Comparison of ENCODE assay signal across 17 cellular contexts in the genomic region with DNA sequence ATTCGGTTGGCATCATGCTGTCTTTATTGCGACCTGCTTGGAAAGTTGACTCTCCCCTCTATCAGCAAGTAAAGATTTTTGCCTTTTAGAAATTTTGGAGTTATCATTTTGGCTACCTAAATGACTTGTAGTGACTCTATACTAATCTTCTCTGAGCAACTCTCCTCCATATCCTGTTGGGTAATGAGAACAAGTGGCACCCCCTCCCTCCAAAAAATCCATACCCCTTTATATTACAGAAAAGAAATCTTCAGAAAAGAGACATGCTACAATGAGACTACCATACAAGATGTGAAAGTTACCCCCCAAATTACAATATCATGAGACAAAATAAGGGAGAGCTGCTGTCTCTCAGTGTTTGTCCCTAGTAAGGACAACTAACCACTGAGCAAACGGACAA. TPM values are rescaled to one million over a fixed set of nuclear protein-coding genes. Genes with fewer than 3 reads are reported as not detected.
DNase-seq lines count a peak whose midpoint lies in the region; ATAC-seq and TF ChIP-seq lines count a peak whose summit lies in the region.
"Had no signal": no experiment of that assay in that cellular context is flagged by ENCODE, and none has a peak within 500 bp of the region (broad histone marks: within the 10 kb centered on the region; RNA-seq: fewer than 3 reads in every experiment).

No MANE protein-coding gene starts in this region.

- peak; percentile 17 to 20 for ATAC-seq in activated T-cell treated with anti-CD3 and anti-CD28 coated beads, Interleukin-2, amount 50 U/mL, for 4 hours
- ATAC-seq in activated T-helper 17 cell treated with anti-CD3 and anti-CD28 coated beads, Interleukin-2, amount 50 U/mL, for 72 hours (replicated peaks), result peak; percentile 15
- no peak for ATAC-seq in naive thymus-derived CD4-positive, alpha-beta T cell
- no peak for ATAC-seq in upper lobe of left lung (ENCODE audit: low FRiP score in 2 of 2)
- no peak for ATAC-seq in HG03175 (IDR thresholded peaks at IDR 0.05; ENCODE audit: unreplicated experiment)
- ATAC-seq: right lobe of liver had no signal

- CTCF ChIA-PET in naive thymus-derived CD4-positive, alpha-beta T cell (lab: Charles Lee), result interaction anchor here (1.3 to 4.0 kb wide), 6 partner anchors 10 to 72 kb away, joined by 4 to 25 read pairs (median 6); partner anchors contain the start of genes MPZL2 and MPZL3

- H3K36me3 ChIP-seq in naive thymus-derived CD4-positive, alpha-beta T cell (ENCODE audit: control insufficient read depth in 2 of 3, insufficient read depth in 3 of 3, low read length in 3 of 3), result no peaks in the 10 kb centered on the region
- H3K36me3 ChIP-seq in upper lobe of left lung, result no peaks in the 10 kb centered on the region
- H3K36me3 ChIP-seq: right lobe of liver had no signal

- TF ChIP-seq EP300 in upper lobe of left lung (IDR thresholded peaks at IDR 0.05), result no peak

- no peaks in the 10 kb centered on the region for H3K9me3 Mint-ChIP-seq in activated T-cell treated with anti-CD3 and anti-CD28 coated beads, Interleukin-2, amount 50 U/mL, for 4 hours
- no peaks in the 10 kb centered on the region for H3K9me3 Mint-ChIP-seq in activated T-helper 17 cell treated with anti-CD3 and anti-CD28 coated beads, Interleukin-2, amount 50 U/mL, for 72 hours
- H3K9me3 Mint-ChIP-seq in naive thymus-derived CD4-positive, alpha-beta T cell, result no peaks in the 10 kb centered on the region

- H3K27me3 Mint-ChIP-seq in activated T-cell treated with anti-CD3 and anti-CD28 coated beads, Interleukin-2, amount 50 U/mL, for 4 hours (ENCODE audit: low read depth), result no peaks in the 10 kb centered on the region
- H3K27me3 Mint-ChIP-seq in activated T-helper 17 cell treated with anti-CD3 and anti-CD28 coated beads, Interleukin-2, amount 50 U/mL, for 72 hours, result no peaks in the 10 kb centered on the region
- H3K27me3 Mint-ChIP-seq in naive thymus-derived CD4-positive, alpha-beta T cell, result no peaks in the 10 kb centered on the region

- peak overlapping the region; percentile 78 for H3K27ac ChIP-seq in naive thymus-derived CD4-positive, alpha-beta T cell (ENCODE audit: low read depth, low read length)
- H3K27ac ChIP-seq in upper lobe of left lung, result peak overlapping the region; percentile 30 to 79 (median 62)
- H3K27ac ChIP-seq in coronary artery, result no peak overlapping the region
- H3K27ac ChIP-seq: KMS-11, PC-9, right lobe of liver had no signal

- intact Hi-C loops in naive thymus-derived CD4-positive, alpha-beta T cell (cut with micrococcal nuclease), result loop anchor here in 1 of 2 donors (5.0 kb wide), 1 partner anchor 704 kb away; the partner anchor contains the start of gene BCL9L

- H3K4me1 ChIP-seq in naive thymus-derived CD4-positive, alpha-beta T cell (ENCODE audit: control insufficient read depth in 2 of 2, insufficient read depth in 2 of 2, low read length in 2 of 2), result peaks cover 76 to 78% of the 10 kb centered on the region in 2 donors
- peaks cover 0 to 15% (median 9%) of the 10 kb centered on the region in 4 donors for H3K4me1 ChIP-seq in upper lobe of left lung
- H3K4me1 ChIP-seq: right lobe of liver had no signal

- peaks cover 67% of the 10 kb centered on the region for H3K4me1 Mint-ChIP-seq in activated T-cell treated with anti-CD3 and anti-CD28 coated beads, Interleukin-2, amount 50 U/mL, for 4 hours (ENCODE audit: low read depth)
- peaks cover 53% of the 10 kb centered on the region for H3K4me1 Mint-ChIP-seq in activated T-helper 17 cell treated with anti-CD3 and anti-CD28 coated beads, Interleukin-2, amount 50 U/mL, for 72 hours
- H3K4me1 Mint-ChIP-seq in naive thymus-derived CD4-positive, alpha-beta T cell, result peaks cover 55 to 97% (median 85%) of the 10 kb centered on the region in 7 donors

- H3K36me3 Mint-ChIP-seq in activated T-cell treated with anti-CD3 and anti-CD28 coated beads, Interleukin-2, amount 50 U/mL, for 4 hours (ENCODE audit: insufficient read depth), result peaks cover 46% of the 10 kb centered on the region
- H3K36me3 Mint-ChIP-seq in activated T-helper 17 cell treated with anti-CD3 and anti-CD28 coated beads, Interleukin-2, amount 50 U/mL, for 72 hours (ENCODE audit: low read depth), result no peaks in the 10 kb centered on the region
- H3K36me3 Mint-ChIP-seq in naive thymus-derived CD4-positive, alpha-beta T cell, result peaks cover 0 to 43% (median 8%) of the 10 kb centered on the region in 5 donors

- no peak overlapping the region for H3K27ac Mint-ChIP-seq in activated T-helper 17 cell treated with anti-CD3 and anti-CD28 coated beads, Interleukin-2, amount 50 U/mL, for 72 hours
- peak overlapping the region in 4 of 9 donors; percentile 91 to 94 (median 92) for H3K27ac Mint-ChIP-seq in naive thymus-derived CD4-positive, alpha-beta T cell

- no peaks in the 10 kb centered on the region for H3K27me3 ChIP-seq in naive thymus-derived CD4-positive, alpha-beta T cell (ENCODE audit: control insufficient read depth in 2 of 2, insufficient read depth in 2 of 2, low read length in 2 of 2)
- no peaks in the 10 kb centered on the region for H3K27me3 ChIP-seq in upper lobe of left lung
- H3K27me3 ChIP-seq: right lobe of liver had no signal

- peak overlapping the region; percentile 82 for H3K4me3 Mint-ChIP-seq in activated T-cell treated with anti-CD3 and anti-CD28 coated beads, Interleukin-2, amount 50 U/mL, for 4 hours
- H3K4me3 Mint-ChIP-seq in activated T-helper 17 cell treated with anti-CD3 and anti-CD28 coated beads, Interleukin-2, amount 50 U/mL, for 72 hours, result no peak overlapping the region
- peak overlapping the region in 9 of 10 donors; percentile 82 to 99 (median 90) for H3K4me3 Mint-ChIP-seq in naive thymus-derived CD4-positive, alpha-beta T cell

- H3K4me3 ChIP-seq in naive thymus-derived CD4-positive, alpha-beta T cell (ENCODE audit: low read length), result peak overlapping the region; percentile 67
- H3K4me3 ChIP-seq in upper lobe of left lung, result peak overlapping the region in 3 of 4 donors; percentile 17 to 44 (median 27)
- H3K4me3 ChIP-seq in coronary artery, result no peak overlapping the region
- H3K4me3 ChIP-seq: PC-9, right lobe of liver had no signal

- no peaks in the 10 kb centered on the region for H3K9me3 ChIP-seq in naive thymus-derived CD4-positive, alpha-beta T cell (ENCODE audit: control insufficient read depth in 2 of 3, low read length in 3 of 3)
- no peaks in the 10 kb centered on the region for H3K9me3 ChIP-seq in upper lobe of left lung
- H3K9me3 ChIP-seq: right lobe of liver had no signal

- 64 to 69% methylated on average over 3 of the region's 3 CpGs for WGBS in upper lobe of left lung, 2 donors

- TF ChIP-seq CTCF in upper lobe of left lung (IDR thresholded peaks at IDR 0.05) (no peak), coronary artery (IDR thresholded peaks at IDR 0.05) (no peak)

- DNase-seq in activated T-cell treated with anti-CD3 and anti-CD28 coated beads, Interleukin-2, amount 50 U/mL, for 4 hours, result no peak
- DNase-seq in activated T-cell treated with anti-CD3 and anti-CD28 coated beads for 4 hours, result no peak
- peak in 2 of 9 donors; percentile 24 to 36 for DNase-seq in naive thymus-derived CD4-positive, alpha-beta T cell
- DNase-seq in upper lobe of left lung, result no peak
- DNase-seq in coronary artery (ENCODE audit: low spot score), result no peak
- no peak for DNase-seq in NCI-H345 (lab: John Stamatoyannopoulos, UW)
- DNase-seq: activated effector memory CD4-positive, alpha-beta T cell treated with Interleukin-2 at 50 U/mL for 16 hours; GOT3; kidney; NCI-H510A treated with DMSO at 0.1 percent for 48 hours; PC-9; right lobe of liver had no signal

- TF ChIP-seq POLR2A in upper lobe of left lung (IDR thresholded peaks at IDR 0.05), result no peak

- POLR2A ChIA-PET in naive thymus-derived CD4-positive, alpha-beta T cell (lab: Charles Lee), result interaction anchor here (1.7 to 4.6 kb wide), 6 partner anchors 9 to 41 kb away, joined by 5 to 75 read pairs (median 32); partner anchors contain the start of genes MPZL2 and MPZL3

RNA-seq across cellular contexts. Expression of gene JAML, which starts 1.2 kb away (rescaled TPM):
- total RNA-seq in activated T-cell treated with anti-CD3 and anti-CD28 coated beads, Interleukin-2, amount 50 U/mL, for 4 hours, result 100 to 1,000 TPM; 135 to 153 (median 137) TPM
- total RNA-seq in activated T-helper 17 cell treated with anti-CD3 and anti-CD28 coated beads, Interleukin-2, amount 50 U/mL, for 72 hours, result 100 to 1,000 TPM in 1 of 2 donors, 10 to 100 TPM in 1; 74.0 to 276 TPM
- 100 to 1,000 TPM in 3 of 5 experiments, 10 to 100 TPM in 2; 64.3 to 120 (median 118) TPM for total RNA-seq in naive thymus-derived CD4-positive, alpha-beta T cell
- 100 to 1,000 TPM in 1 of 2 donors, 10 to 100 TPM in 1; 94.1 to 195 TPM for polyA plus RNA-seq in naive thymus-derived CD4-positive, alpha-beta T cell
- total RNA-seq in upper lobe of left lung, result 100 to 1,000 TPM in 2 of 6 donors, 10 to 100 TPM in 4; 33.0 to 105 (median 49.5) TPM
- total RNA-seq: bronchial epithelial cell, myocyte, PC-9 had no signal

RNA-seq across cellular contexts. Expression of gene MPZL3, which starts 28.6 kb away (rescaled TPM):
- total RNA-seq in activated T-cell treated with anti-CD3 and anti-CD28 coated beads, Interleukin-2, amount 50 U/mL, for 4 hours, result 10 to 100 TPM; 52.7 to 72.0 (median 56.4) TPM
- total RNA-seq in activated T-helper 17 cell treated with anti-CD3 and anti-CD28 coated beads, Interleukin-2, amount 50 U/mL, for 72 hours, result 100 to 1,000 TPM in 1 of 2 donors, 10 to 100 TPM in 1; 31.5 to 111 TPM
- total RNA-seq in naive thymus-derived CD4-positive, alpha-beta T cell, result 10 to 100 TPM; 13.3 to 17.4 (median 17.0) TPM
- polyA plus RNA-seq in naive thymus-derived CD4-positive, alpha-beta T cell, result 1 to 10 TPM; 3.6 to 4.6 TPM
- total RNA-seq in upper lobe of left lung, result 10 to 100 TPM in 4 of 6 donors, 1 to 10 TPM in 2; 2.3 to 27.7 (median 10.4) TPM
- total RNA-seq: myocyte had no signal

RNA-seq across cellular contexts. Expression of gene MPZL2, which starts 40.5 kb away (rescaled TPM):
- total RNA-seq in activated T-cell treated with anti-CD3 and anti-CD28 coated beads, Interleukin-2, amount 50 U/mL, for 4 hours, result 10 to 100 TPM in 2 of 3 donors, 1 to 10 TPM in 1; 9.0 to 12.9 (median 12.8) TPM
- total RNA-seq in activated T-helper 17 cell treated with anti-CD3 and anti-CD28 coated beads, Interleukin-2, amount 50 U/mL, for 72 hours, result 10 to 100 TPM in 1 of 2 donors, 1 to 10 TPM in 1; 2.8 to 21.7 TPM
- 1 to 10 TPM in 4 of 5 experiments, under 1 TPM in 1; 0.69 to 5.9 (median 1.6) TPM for total RNA-seq in naive thymus-derived CD4-positive, alpha-beta T cell
- polyA plus RNA-seq in naive thymus-derived CD4-positive, alpha-beta T cell, result 1 to 10 TPM; 1.2 to 1.5 TPM
- total RNA-seq in upper lobe of left lung, result 100 to 1,000 TPM in 3 of 6 donors, 10 to 100 TPM in 3; 51.6 to 146 (median 110) TPM
- total RNA-seq: myocyte had no signal

RNA-seq across cellular contexts. Expression of gene SCN2B, which starts 47.1 kb away (rescaled TPM):
- not detected for total RNA-seq in activated T-cell treated with anti-CD3 and anti-CD28 coated beads, Interleukin-2, amount 50 U/mL, for 4 hours
- under 1 TPM in 1 of 2 donors, not detected in 1; 0.11 TPM for total RNA-seq in activated T-helper 17 cell treated with anti-CD3 and anti-CD28 coated beads, Interleukin-2, amount 50 U/mL, for 72 hours
- not detected for total RNA-seq in naive thymus-derived CD4-positive, alpha-beta T cell
- not detected for polyA plus RNA-seq in naive thymus-derived CD4-positive, alpha-beta T cell
- total RNA-seq in upper lobe of left lung, result 1 to 10 TPM in 1 of 6 donors, under 1 TPM in 3, not detected in 2; 0.22 to 2.4 (median 0.32) TPM
- total RNA-seq: myocyte, PC-9, right lobe of liver had no signal

Comparison
In these comparisons a context has a peak if more than half of its experiments do, and no peak if none do; other contexts are left out.
1. ATAC-seq: peak in activated T-cell treated with anti-CD3 and anti-CD28 coated beads, Interleukin-2, amount 50 U/mL, for 4 hours (2 of 2) and activated T-helper 17 cell treated with anti-CD3 and anti-CD28 coated beads, Interleukin-2, amount 50 U/mL, for 72 hours (single experiment); none in naive thymus-derived CD4-positive, alpha-beta T cell (single experiment), upper lobe of left lung (0 of 2) and HG03175 (single experiment).
2. H3K27ac ChIP-seq: peak in naive thymus-derived CD4-positive, alpha-beta T cell (single experiment) and upper lobe of left lung (4 of 4); none in coronary artery (0 of 2).